12 cellular contexts compared by ENCODE assay signal in genomic region chr1:8077602-8078001, GRCh38. TPM values are rescaled to one million over a fixed set of nuclear protein-coding genes. Genes with fewer than 3 reads are reported as not detected.
DNase-seq lines count a peak whose midpoint lies in the region; ATAC-seq and TF ChIP-seq lines count a peak whose summit lies in the region.
"Had no signal": no experiment of that assay in that cellular context is flagged by ENCODE, and none has a peak within 500 bp of the region (broad histone marks: within the 10 kb centered on the region; RNA-seq: fewer than 3 reads in every experiment).

No MANE protein-coding gene starts in this region.

- TF ChIP-seq POLR2A in erythroblast (IDR thresholded peaks at IDR 0.05; ENCODE audit: low read length) = no peak

- no peaks in the 10 kb centered on the region; the same call in 1 of the 2 replicates for H3K27me3 Mint-ChIP-seq in WTC11 (ENCODE audit: low read depth)
- H3K27me3 Mint-ChIP-seq: activated naive CD4-positive, alpha-beta T cell treated with anti-CD3 and anti-CD28 coated beads, Interleukin-2, amount 50 U/mL, for 24 hours had no signal

- DNase-seq in H4 (ENCODE audit: low spot score) (peak; percentile 36), WTC11 (ENCODE audit: low spot score) (no peak), left lung (no peak), hepatic stellate cell (ENCODE audit: low spot score) (no peak), T-helper 1 cell (no peak), erythroblast (lab: John Stamatoyannopoulos, UW) (no peak)
- DNase-seq: activated CD8-positive, alpha-beta T cell treated with anti-CD3 and anti-CD28 coated beads, Interleukin-2, amount 10 ng/mL, durations not matched to agents 7 days and 5 days; NCI-H524 treated with DMSO at 0.1 percent for 48 hours had no signal

- POLR2A ChIA-PET in WTC11 (lab: Charles Lee) = no interaction called here

- peaks cover 27% of the 10 kb centered on the region for H3K4me1 Mint-ChIP-seq in WTC11
- H3K4me1 Mint-ChIP-seq: activated naive CD4-positive, alpha-beta T cell treated with anti-CD3 and anti-CD28 coated beads, Interleukin-2, amount 50 U/mL, for 24 hours had no signal

- peak overlapping the region; percentile 24 to 83 for H3K27ac ChIP-seq in left lung
- H3K27ac ChIP-seq in stomach smooth muscle (ENCODE audit: low read length) = peak overlapping the region; percentile 82

- H3K9me3 Mint-ChIP-seq in WTC11 = no peaks in the 10 kb centered on the region
- H3K9me3 Mint-ChIP-seq: activated naive CD4-positive, alpha-beta T cell treated with anti-CD3 and anti-CD28 coated beads, Interleukin-2, amount 50 U/mL, for 24 hours had no signal

- CTCF ChIA-PET in WTC11 (lab: Charles Lee) = interaction anchor here (1.2 to 2.9 kb wide), 3 partner anchors 62 to 237 kb away, joined by 3 to 10 read pairs (median 9); no protein-coding TSS in a partner anchor

- no peak overlapping the region for H3K9ac ChIP-seq in stomach smooth muscle (ENCODE audit: low read length in 2 of 2)

- H3K27ac Mint-ChIP-seq in WTC11 = peak overlapping the region; percentile 27; the same call in 1 of the 2 replicates
- H3K27ac Mint-ChIP-seq: activated CD8-positive, alpha-beta T cell treated with anti-CD3 and anti-CD28 coated beads, Interleukin-2, amount 10 ng/mL, durations not matched to agents 7 days and 5 days; activated naive CD4-positive, alpha-beta T cell treated with anti-CD3 and anti-CD28 coated beads, Interleukin-2, amount 50 U/mL, for 24 hours had no signal

- ATAC-seq in WTC11 (no peak), left lung (no peak), HG02981 (IDR thresholded peaks at IDR 0.05; ENCODE audit: unreplicated experiment) (no peak)
- ATAC-seq: activated CD8-positive, alpha-beta T cell treated with anti-CD3 and anti-CD28 coated beads, Interleukin-2, amount 10 ng/mL, durations not matched to agents 7 days and 5 days had no signal

- H3K27me3 ChIP-seq in left lung = no peaks in the 10 kb centered on the region
- no peaks in the 10 kb centered on the region for H3K27me3 ChIP-seq in stomach smooth muscle (ENCODE audit: control insufficient read depth in 1 of 2, insufficient read depth in 2 of 2, low read length in 2 of 2)
- H3K27me3 ChIP-seq: tibial nerve had no signal

- H3K4me1 ChIP-seq in left lung = peaks cover 7 to 10% of the 10 kb centered on the region in 2 donors
- peaks cover 28% of the 10 kb centered on the region for H3K4me1 ChIP-seq in stomach smooth muscle (ENCODE audit: control insufficient read depth, insufficient read depth, low read length)

- no peaks in the 10 kb centered on the region for H3K36me3 Mint-ChIP-seq in WTC11
- H3K36me3 Mint-ChIP-seq: activated naive CD4-positive, alpha-beta T cell treated with anti-CD3 and anti-CD28 coated beads, Interleukin-2, amount 50 U/mL, for 24 hours had no signal

- TF ChIP-seq CTCF in WTC11 (IDR thresholded peaks at IDR 0.05) (no peak), left lung (IDR thresholded peaks at IDR 0.05) (no peak)

- no peaks in the 10 kb centered on the region for H3K9me3 ChIP-seq in left lung
- no peaks in the 10 kb centered on the region for H3K9me3 ChIP-seq in stomach smooth muscle (ENCODE audit: control insufficient read depth in 2 of 2, low read length in 2 of 2)
- H3K9me3 ChIP-seq: tibial nerve had no signal

- H3K4me3 Mint-ChIP-seq in WTC11 = no peak overlapping the region
- H3K4me3 Mint-ChIP-seq: activated CD8-positive, alpha-beta T cell treated with anti-CD3 and anti-CD28 coated beads, Interleukin-2, amount 10 ng/mL, durations not matched to agents 7 days and 5 days; activated naive CD4-positive, alpha-beta T cell treated with anti-CD3 and anti-CD28 coated beads, Interleukin-2, amount 50 U/mL, for 24 hours had no signal

- no peak overlapping the region for H3K4me3 ChIP-seq in left lung
- H3K4me3 ChIP-seq in stomach smooth muscle (ENCODE audit: low read length in 2 of 2) = peak overlapping the region in 1 of 2 donors; percentile 22
- H3K4me3 ChIP-seq: tibial nerve had no signal

- intact Hi-C loops in left lung (cut with DNase I) = no loop called here

- no peaks in the 10 kb centered on the region for H3K36me3 ChIP-seq in left lung
- no peaks in the 10 kb centered on the region for H3K36me3 ChIP-seq in stomach smooth muscle (ENCODE audit: control insufficient read depth in 2 of 2, insufficient read depth in 2 of 2, low read length in 2 of 2)
- H3K36me3 ChIP-seq: tibial nerve had no signal

TF ChIP-seq in WTC11, 78 proteins besides CTCF, POLR2A, EP300 and RAD21:
- no peak for TF ChIP-seq OVOL2 (CRISPR knock-in tag; IDR thresholded peaks at IDR 0.05; ENCODE audit: borderline replicate concordance)
- TF ChIP-seq, protein P1, sequence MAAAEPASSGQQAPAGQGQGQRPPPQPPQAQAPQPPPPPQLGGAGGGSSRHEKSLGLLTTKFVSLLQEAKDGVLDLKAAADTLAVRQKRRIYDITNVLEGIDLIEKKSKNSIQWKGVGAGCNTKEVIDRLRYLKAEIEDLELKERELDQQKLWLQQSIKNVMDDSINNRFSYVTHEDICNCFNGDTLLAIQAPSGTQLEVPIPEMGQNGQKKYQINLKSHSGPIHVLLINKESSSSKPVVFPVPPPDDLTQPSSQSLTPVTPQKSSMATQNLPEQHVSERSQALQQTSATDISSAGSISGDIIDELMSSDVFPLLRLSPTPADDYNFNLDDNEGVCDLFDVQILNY (CRISPR knock-in tag; IDR thresholded peaks at IDR 0.05) = no peak
- no peak for TF ChIP-seq ZNF671 (CRISPR knock-in tag; IDR thresholded peaks at IDR 0.05)
- TF ChIP-seq HMGXB4 (CRISPR knock-in tag; IDR thresholded peaks at IDR 0.05) = no peak
- TF ChIP-seq, protein P2, sequence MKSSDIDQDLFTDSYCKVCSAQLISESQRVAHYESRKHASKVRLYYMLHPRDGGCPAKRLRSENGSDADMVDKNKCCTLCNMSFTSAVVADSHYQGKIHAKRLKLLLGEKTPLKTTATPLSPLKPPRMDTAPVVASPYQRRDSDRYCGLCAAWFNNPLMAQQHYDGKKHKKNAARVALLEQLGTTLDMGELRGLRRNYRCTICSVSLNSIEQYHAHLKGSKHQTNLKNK (CRISPR knock-in tag; IDR thresholded peaks at IDR 0.05) = no peak
- no peak for TF ChIP-seq PREB (CRISPR knock-in tag; IDR thresholded peaks at IDR 0.05; ENCODE audit: borderline replicate concordance)
- no peak for TF ChIP-seq USF2 (CRISPR knock-in tag; IDR thresholded peaks at IDR 0.05)
- TF ChIP-seq, protein P3, sequence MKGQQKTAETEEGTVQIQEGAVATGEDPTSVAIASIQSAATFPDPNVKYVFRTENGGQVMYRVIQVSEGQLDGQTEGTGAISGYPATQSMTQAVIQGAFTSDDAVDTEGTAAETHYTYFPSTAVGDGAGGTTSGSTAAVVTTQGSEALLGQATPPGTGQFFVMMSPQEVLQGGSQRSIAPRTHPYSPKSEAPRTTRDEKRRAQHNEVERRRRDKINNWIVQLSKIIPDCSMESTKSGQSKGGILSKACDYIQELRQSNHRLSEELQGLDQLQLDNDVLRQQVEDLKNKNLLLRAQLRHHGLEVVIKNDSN (CRISPR knock-in tag; IDR thresholded peaks at IDR 0.05) = no peak

RNA-seq across cellular contexts. Expression of gene ERRFI1, which starts 51.5 kb away (rescaled TPM):
- total RNA-seq in H4 (2014; rRNA removed; shearing (Covaris generic)) = 70.3 and 78.3 TPM in 2 replicates
- total RNA-seq in WTC11 (2021) (34.5 to 44.6 TPM (median 35.8 TPM) in 3 replicates), left lung (10 to 100 TPM; 60.8 to 63.0 TPM)
